In the genomic region with DNA sequence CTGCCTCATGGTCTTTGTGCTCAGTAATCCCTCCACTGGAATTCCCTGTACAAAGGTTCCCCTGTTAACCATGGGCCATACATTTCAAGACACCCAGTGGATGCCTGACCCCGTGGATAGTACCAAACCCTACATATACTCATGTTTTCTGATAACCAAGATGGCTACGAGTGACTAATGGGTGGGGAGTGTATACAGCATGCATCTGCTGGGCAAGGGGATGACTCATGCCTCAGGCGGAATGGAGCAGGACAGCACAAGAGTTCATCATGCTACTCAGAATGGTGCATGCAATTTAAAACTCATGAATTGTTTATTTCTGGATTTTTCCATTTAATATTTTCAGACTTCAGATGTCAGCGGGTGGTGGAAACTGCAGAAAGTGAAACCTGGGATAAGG, we compare ENCODE assay signal across 1 cellular context.
TF ChIP-seq lines count a peak whose summit lies in the region.

No MANE protein-coding gene starts in this region.

TF ChIP-seq in K562, 482 proteins besides CTCF, POLR2A, EP300 and RAD21:
- TF ChIP-seq FOSL1 (tag; conservative IDR thresholded peaks at IDR 0.05), result peak; percentile 85
- peak; percentile 69; the same call in 1 of the 2 replicates for TF ChIP-seq JUND (IDR thresholded peaks at IDR 0.05; ENCODE audit: borderline replicate concordance, low read depth, low read length)
- TF ChIP-seq JUND (tag; IDR thresholded peaks at IDR 0.05; ENCODE audit: borderline replicate concordance, low read depth, low read length), result peak; percentile 64; the same call in 2 of the 3 replicates
- TF ChIP-seq POLR2AphosphoS5 (IDR thresholded peaks at IDR 0.05; ENCODE audit: control insufficient read depth, insufficient read depth, low read depth, low read length), result no peak
- TF ChIP-seq, protein P1, sequence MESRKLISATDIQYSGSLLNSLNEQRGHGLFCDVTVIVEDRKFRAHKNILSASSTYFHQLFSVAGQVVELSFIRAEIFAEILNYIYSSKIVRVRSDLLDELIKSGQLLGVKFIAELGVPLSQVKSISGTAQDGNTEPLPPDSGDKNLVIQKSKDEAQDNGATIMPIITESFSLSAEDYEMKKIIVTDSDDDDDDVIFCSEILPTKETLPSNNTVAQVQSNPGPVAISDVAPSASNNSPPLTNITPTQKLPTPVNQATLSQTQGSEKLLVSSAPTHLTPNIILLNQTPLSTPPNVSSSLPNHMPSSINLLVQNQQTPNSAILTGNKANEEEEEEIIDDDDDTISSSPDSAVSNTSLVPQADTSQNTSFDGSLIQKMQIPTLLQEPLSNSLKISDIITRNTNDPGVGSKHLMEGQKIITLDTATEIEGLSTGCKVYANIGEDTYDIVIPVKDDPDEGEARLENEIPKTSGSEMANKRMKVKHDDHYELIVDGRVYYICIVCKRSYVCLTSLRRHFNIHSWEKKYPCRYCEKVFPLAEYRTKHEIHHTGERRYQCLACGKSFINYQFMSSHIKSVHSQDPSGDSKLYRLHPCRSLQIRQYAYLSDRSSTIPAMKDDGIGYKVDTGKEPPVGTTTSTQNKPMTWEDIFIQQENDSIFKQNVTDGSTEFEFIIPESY (CRISPR knock-in tag; IDR thresholded peaks at IDR 0.05), result no peak
- TF ChIP-seq, protein P2, sequence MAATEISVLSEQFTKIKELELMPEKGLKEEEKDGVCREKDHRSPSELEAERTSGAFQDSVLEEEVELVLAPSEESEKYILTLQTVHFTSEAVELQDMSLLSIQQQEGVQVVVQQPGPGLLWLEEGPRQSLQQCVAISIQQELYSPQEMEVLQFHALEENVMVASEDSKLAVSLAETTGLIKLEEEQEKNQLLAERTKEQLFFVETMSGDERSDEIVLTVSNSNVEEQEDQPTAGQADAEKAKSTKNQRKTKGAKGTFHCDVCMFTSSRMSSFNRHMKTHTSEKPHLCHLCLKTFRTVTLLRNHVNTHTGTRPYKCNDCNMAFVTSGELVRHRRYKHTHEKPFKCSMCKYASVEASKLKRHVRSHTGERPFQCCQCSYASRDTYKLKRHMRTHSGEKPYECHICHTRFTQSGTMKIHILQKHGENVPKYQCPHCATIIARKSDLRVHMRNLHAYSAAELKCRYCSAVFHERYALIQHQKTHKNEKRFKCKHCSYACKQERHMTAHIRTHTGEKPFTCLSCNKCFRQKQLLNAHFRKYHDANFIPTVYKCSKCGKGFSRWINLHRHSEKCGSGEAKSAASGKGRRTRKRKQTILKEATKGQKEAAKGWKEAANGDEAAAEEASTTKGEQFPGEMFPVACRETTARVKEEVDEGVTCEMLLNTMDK (IDR thresholded peaks at IDR 0.05; ENCODE audit: borderline replicate concordance, insufficient read depth, low read depth, low read length, poor library complexity, severe bottlenecking), result no peak
- TF ChIP-seq SAFB (IDR thresholded peaks at IDR 0.05; ENCODE audit: borderline replicate concordance, low read depth, low read length), result no peak
- no peak for TF ChIP-seq FOXP1 (CRISPR knock-in tag; IDR thresholded peaks at IDR 0.05)
- peak in 1 of 3 experiments; percentile 20 for TF ChIP-seq YY1 (IDR thresholded peaks at IDR 0.05; ENCODE audit: borderline replicate concordance in 1 of 3, control insufficient read depth in 1 of 3, extremely low read depth in 1 of 3, insufficient read depth in 3 of 3, insufficient read length in 1 of 3, insufficient replicate concordance in 2 of 3, low read depth in 1 of 3, low read length in 2 of 3)
- TF ChIP-seq, protein P3, sequence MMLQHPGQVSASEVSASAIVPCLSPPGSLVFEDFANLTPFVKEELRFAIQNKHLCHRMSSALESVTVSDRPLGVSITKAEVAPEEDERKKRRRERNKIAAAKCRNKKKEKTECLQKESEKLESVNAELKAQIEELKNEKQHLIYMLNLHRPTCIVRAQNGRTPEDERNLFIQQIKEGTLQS (IDR thresholded peaks at IDR 0.05), result peak; percentile 67
- TF ChIP-seq, protein P3 (CRISPR knock-in tag; conservative IDR thresholded peaks at IDR 0.05), result no peak
